In the genomic region with DNA sequence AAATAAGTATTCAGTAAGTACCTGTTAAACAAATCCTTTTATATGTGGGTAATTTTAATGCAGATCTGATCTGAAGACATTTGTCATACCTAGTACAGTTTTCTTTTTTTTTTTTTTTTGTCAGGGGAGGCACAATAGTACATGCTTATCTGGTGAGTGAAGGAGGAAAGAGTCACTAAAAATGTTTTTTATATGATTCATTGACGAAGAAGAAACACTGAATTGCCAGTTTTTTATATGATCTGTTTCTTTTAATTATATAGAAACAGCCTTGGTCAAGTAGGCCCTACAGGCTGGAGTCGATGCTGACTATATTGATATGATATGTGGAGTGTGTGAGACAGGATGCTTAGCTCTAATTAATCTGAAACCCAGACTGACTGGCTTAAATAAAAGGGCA, we compare ENCODE assay signal across 27 cellular contexts.
DNase-seq lines count a peak whose midpoint lies in the region; ATAC-seq and TF ChIP-seq lines count a peak whose summit lies in the region.
"Had no signal": no experiment of that assay in that cellular context is flagged by ENCODE, and none has a peak within 500 bp of the region (broad histone marks: within the 10 kb centered on the region; RNA-seq: fewer than 3 reads in every experiment).

No MANE protein-coding gene starts in this region.

- peaks cover 46% of the 10 kb centered on the region for H3K36me3 Mint-ChIP-seq in HFFc6 (ENCODE audit: low read depth)

- H3K27ac Mint-ChIP-seq in HFFc6, result peak overlapping the region; percentile 74
- H3K27ac Mint-ChIP-seq: activated CD8-positive, alpha-beta T cell treated with anti-CD3 and anti-CD28 coated beads, Interleukin-2, amount 10 ng/mL, durations not matched to agents 7 days and 5 days; stimulated activated naive CD8-positive, alpha-beta T cell treated with anti-CD3 and anti-CD28 coated beads, Interleukin-15, Interleukin-2, amounts not matched to agents 100 ng/mL and 50 ng/mL, for 24 hours had no signal

- no peaks in the 10 kb centered on the region for H3K27me3 Mint-ChIP-seq in HFFc6 (ENCODE audit: insufficient read depth)
- H3K27me3 Mint-ChIP-seq: central memory CD8-positive, alpha-beta T cell; stimulated activated naive CD8-positive, alpha-beta T cell treated with anti-CD3 and anti-CD28 coated beads, Interleukin-15, Interleukin-2, amounts not matched to agents 100 ng/mL and 50 ng/mL, for 24 hours had no signal

- ATAC-seq in GM19023 (IDR thresholded peaks at IDR 0.05; ENCODE audit: unreplicated experiment), result no peak
- ATAC-seq: activated CD8-positive, alpha-beta T cell treated with anti-CD3 and anti-CD28 coated beads, Interleukin-2, amount 10 ng/mL, durations not matched to agents 7 days and 5 days; esophagus mucosa; left colon had no signal

- peaks cover 81% of the 10 kb centered on the region for H3K4me1 Mint-ChIP-seq in HFFc6 (ENCODE audit: low read depth)
- H3K4me1 Mint-ChIP-seq: central memory CD8-positive, alpha-beta T cell had no signal

- peak; percentile 38 for DNase-seq in AG08395 (ENCODE audit: low spot score)
- DNase-seq in HFFc6, result peak; percentile 73
- peak; percentile 56 for DNase-seq in adipocyte (ENCODE audit: low read depth)
- peak; percentile 26 for DNase-seq in glomerular visceral epithelial cell (ENCODE audit: extremely low spot score)
- no peak for DNase-seq in superior temporal gyrus (ENCODE audit: extremely low spot score)
- no peak for DNase-seq in cortex of kidney (lab: John Stamatoyannopoulos, UW)
- DNase-seq in retina, result no peak
- DNase-seq: activated CD4-positive, alpha-beta T cell treated with anti-CD3 and anti-CD28 coated beads for 1 hour; activated CD8-positive, alpha-beta T cell treated with anti-CD3 and anti-CD28 coated beads, Interleukin-2, amount 10 ng/mL, durations not matched to agents 7 days and 5 days; activated naive CD4-positive, alpha-beta T cell treated with Interleukin-2 at 50 U/mL for 16 hours; activated T-cell treated with anti-CD3 and anti-CD28 coated beads, Interleukin-2, amount 50 U/mL, for 1 hour; effector CD4-positive, alpha-beta T cell; GF-D8; H7; left colon; mesendoderm; NCI-H187; NCI-H748 treated with DMSO at 0.1 percent for 48 hours; occipital lobe; SHP77; spleen; stimulated activated CD4-positive, alpha-beta T cell treated with anti-CD3 and anti-CD28 coated beads, Interleukin-4, amount 100 ng/mL, for 4 hours had no signal

- no peak for TF ChIP-seq CTCF in HFFc6 (IDR thresholded peaks at IDR 0.05)

- H3K36me3 ChIP-seq in adipocyte (ENCODE audit: control insufficient read depth, insufficient read depth, low read length, severe bottlenecking), result no peaks in the 10 kb centered on the region
- H3K36me3 ChIP-seq: spleen, tibial nerve had no signal

- H3K9ac ChIP-seq in adipocyte (ENCODE audit: low read length), result no peak overlapping the region

- no peaks in the 10 kb centered on the region for H3K27me3 ChIP-seq in adipocyte (replicated peaks; ENCODE audit: control insufficient read depth, insufficient read depth, low read length)
- H3K27me3 ChIP-seq: tibial nerve had no signal

- H3K4me3 Mint-ChIP-seq in HFFc6, result peak overlapping the region; percentile 36
- H3K4me3 Mint-ChIP-seq: activated CD8-positive, alpha-beta T cell treated with anti-CD3 and anti-CD28 coated beads, Interleukin-2, amount 10 ng/mL, durations not matched to agents 7 days and 5 days; central memory CD8-positive, alpha-beta T cell; stimulated activated naive CD8-positive, alpha-beta T cell treated with anti-CD3 and anti-CD28 coated beads, Interleukin-15, Interleukin-2, amounts not matched to agents 100 ng/mL and 50 ng/mL, for 24 hours had no signal

- H3K4me1 ChIP-seq in adipocyte (ENCODE audit: control insufficient read depth, insufficient read depth, low read length), result no peaks in the 10 kb centered on the region
- H3K4me1 ChIP-seq: spleen, tibial nerve had no signal

- no peak overlapping the region for H3K4me3 ChIP-seq in adipocyte (ENCODE audit: low read length)
- H3K4me3 ChIP-seq: spleen, tibial nerve had no signal

- peaks cover 11% of the 10 kb centered on the region for H3K9me3 Mint-ChIP-seq in HFFc6
- H3K9me3 Mint-ChIP-seq: central memory CD8-positive, alpha-beta T cell; stimulated activated naive CD8-positive, alpha-beta T cell treated with anti-CD3 and anti-CD28 coated beads, Interleukin-15, Interleukin-2, amounts not matched to agents 100 ng/mL and 50 ng/mL, for 24 hours had no signal

- H3K9me3 ChIP-seq in adipocyte (ENCODE audit: control insufficient read depth, low read length), result no peaks in the 10 kb centered on the region
- H3K9me3 ChIP-seq: spleen, tibial nerve had no signal

Comparison
In these comparisons a context has a peak if more than half of its experiments do, and no peak if none do; other contexts are left out.
1. DNase-seq: peak in AG08395 (single experiment), HFFc6 (single experiment), adipocyte (single experiment) and glomerular visceral epithelial cell (single experiment); none in superior temporal gyrus (single experiment), cortex of kidney (single experiment) and retina (single experiment).